20 cellular contexts compared by ENCODE assay signal in the genomic region with DNA sequence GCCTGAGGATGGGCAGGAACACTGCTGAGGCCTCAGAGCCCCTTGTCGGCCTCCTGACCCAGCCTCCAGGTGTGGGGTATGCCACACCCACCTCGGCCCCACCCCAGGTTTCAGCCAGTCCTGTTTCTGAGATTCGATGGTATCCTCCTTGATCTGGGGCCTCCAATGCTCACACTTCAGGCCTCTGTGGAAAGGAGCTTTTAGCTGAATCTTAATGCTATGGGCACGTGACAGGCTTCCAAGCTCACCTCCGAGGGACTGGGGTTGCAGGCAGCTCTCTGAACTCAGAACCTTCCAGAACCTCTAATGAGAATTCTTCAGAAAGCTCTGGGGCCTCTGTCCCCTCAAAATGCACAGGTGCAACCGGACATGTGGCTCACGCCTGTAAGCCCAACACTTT. TPM values are rescaled to one million over a fixed set of nuclear protein-coding genes. Genes with fewer than 3 reads are reported as not detected.
DNase-seq lines count a peak whose midpoint lies in the region; ATAC-seq and TF ChIP-seq lines count a peak whose summit lies in the region.
"Had no signal": no experiment of that assay in that cellular context is flagged by ENCODE, and none has a peak within 500 bp of the region (broad histone marks: within the 10 kb centered on the region; RNA-seq: fewer than 3 reads in every experiment).

No MANE protein-coding gene starts in this region.

- no peaks in the 10 kb centered on the region for H3K9me3 ChIP-seq in lower lobe of right lung
- H3K9me3 ChIP-seq in upper lobe of right lung, result no peaks in the 10 kb centered on the region
- H3K9me3 ChIP-seq in WERI-Rb-1 (ENCODE audit: severe bottlenecking), result no peaks in the 10 kb centered on the region
- H3K9me3 ChIP-seq: BLaER1, Caco-2, HAP-1 had no signal

- H3K36me3 ChIP-seq in lower lobe of right lung (no peaks in the 10 kb centered on the region), upper lobe of right lung (no peaks in the 10 kb centered on the region), WERI-Rb-1 (no peaks in the 10 kb centered on the region)
- H3K36me3 ChIP-seq: BLaER1, HAP-1 had no signal

- DNase-seq in cardiac septum (ENCODE audit: low spot score) (peak; percentile 71), left ventricle myocardium superior (no peak), lower lobe of right lung (peak; percentile 18), sciatic nerve (ENCODE audit: low spot score) (peak; percentile 27), upper lobe of right lung (peak; percentile 46), WERI-Rb-1 (no peak), substantia nigra (lab: John Stamatoyannopoulos, UW) (no peak)
- DNase-seq: Caco-2; CD4-positive, CD25-positive, alpha-beta regulatory T cell; CD8-positive, alpha-beta T cell; DND-41; HFFc6 had no signal

- intact Hi-C loops in cardiac septum (cut with DNase I), result no loop called here
- intact Hi-C loops in left ventricle myocardium superior (cut with micrococcal nuclease), result no loop called here
- intact Hi-C loops in lower lobe of right lung (cut with DNase I), result no loop called here
- intact Hi-C loops in sciatic nerve (cut with DNase I), result no loop called here
- intact Hi-C loops in upper lobe of right lung (cut with DNase I), result no loop called here

- no peak overlapping the region for H3K27ac ChIP-seq in lower lobe of right lung
- no peak overlapping the region for H3K27ac ChIP-seq in upper lobe of right lung
- no peak overlapping the region for H3K27ac ChIP-seq in WERI-Rb-1
- H3K27ac ChIP-seq in substantia nigra (ENCODE audit: low read depth, low read length, poor library complexity, severe bottlenecking), result no peak overlapping the region
- H3K27ac ChIP-seq: 22Rv1, BLaER1, C4-2B had no signal

- H3K27me3 ChIP-seq in lower lobe of right lung (ENCODE audit: low read depth) (no peaks in the 10 kb centered on the region), upper lobe of right lung (no peaks in the 10 kb centered on the region), WERI-Rb-1 (ENCODE audit: insufficient read depth, low read depth, severe bottlenecking) (no peaks in the 10 kb centered on the region)
- H3K27me3 ChIP-seq: BLaER1 had no signal

- no peak overlapping the region for H3K4me3 ChIP-seq in lower lobe of right lung
- H3K4me3 ChIP-seq in upper lobe of right lung, result no peak overlapping the region
- H3K4me3 ChIP-seq in WERI-Rb-1 (ENCODE audit: low read depth, low read length), result no peak overlapping the region
- H3K4me3 ChIP-seq: BLaER1, GM23338, HAP-1 had no signal

- no peak for TF ChIP-seq CTCF in lower lobe of right lung (IDR thresholded peaks at IDR 0.05)
- TF ChIP-seq CTCF in upper lobe of right lung (IDR thresholded peaks at IDR 0.05), result no peak
- no peak for TF ChIP-seq CTCF in WERI-Rb-1 (IDR thresholded peaks at IDR 0.05; ENCODE audit: low read depth, low read length)

- ATAC-seq in left ventricle myocardium superior (no peak), lower lobe of right lung (no peak), sciatic nerve (no peak), upper lobe of right lung (no peak), GM21423 (IDR thresholded peaks at IDR 0.05; ENCODE audit: unreplicated experiment) (no peak)
- ATAC-seq: CD8-positive, alpha-beta T cell; GM23338 had no signal

- H3K4me1 ChIP-seq in lower lobe of right lung, result peaks cover 2% of the 10 kb centered on the region
- H3K4me1 ChIP-seq in upper lobe of right lung, result no peaks in the 10 kb centered on the region
- H3K4me1 ChIP-seq: BLaER1, Caco-2, HAP-1 had no signal

RNA-seq across cellular contexts. Expression of a gene that starts 54.8 kb away (rescaled TPM):
- not detected for total RNA-seq in cardiac septum
- total RNA-seq in left ventricle myocardium superior, result 1.4 TPM
- total RNA-seq in lower lobe of right lung, result 38.3 TPM
- total RNA-seq in sciatic nerve, result 2.3 TPM
- 50.3 TPM for total RNA-seq in upper lobe of right lung
- total RNA-seq: B cell; Caco-2; CD4-positive, CD25-positive, alpha-beta regulatory T cell; CD8-positive, alpha-beta T cell; H4; HFFc6 had no signal

Comparison
In these comparisons a context has a peak if more than half of its experiments do, and no peak if none do; other contexts are left out.
1. DNase-seq: peak in cardiac septum (single experiment), lower lobe of right lung (single experiment), sciatic nerve (single experiment) and upper lobe of right lung (single experiment); none in left ventricle myocardium superior (single experiment), WERI-Rb-1 (single experiment) and substantia nigra (0 of 49).
2. RNA of a gene that starts 54.8 kb away (total RNA-seq): 50.3 TPM in upper lobe of right lung (single experiment) and 38.3 TPM in lower lobe of right lung (single experiment); 2.3 TPM in sciatic nerve (single experiment), 1.4 TPM in left ventricle myocardium superior (single experiment) and not detected in cardiac septum (single experiment); every median in the first group is over 10 times any median in the second.